ENCODE assay signal across 12 cellular contexts in the genomic region with DNA sequence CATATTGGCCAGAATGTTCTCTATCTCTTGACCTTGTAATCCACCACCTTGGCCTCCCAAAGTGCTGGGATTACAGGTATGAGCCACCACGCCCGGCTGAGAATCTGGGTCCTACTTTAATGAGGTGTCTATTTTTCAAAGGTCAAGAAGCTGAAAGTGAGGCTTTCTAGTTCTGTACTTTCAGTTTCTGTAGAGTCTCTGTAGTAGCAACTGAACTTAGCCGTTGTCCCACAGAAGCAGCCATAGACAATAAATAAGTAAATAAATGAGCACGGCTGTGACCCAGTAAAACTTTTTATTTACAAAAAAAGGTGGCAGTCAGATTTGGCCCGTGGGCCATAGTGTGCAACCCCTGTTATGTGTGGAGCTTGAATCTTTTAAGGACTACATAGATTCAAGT.
DNase-seq lines count a peak whose midpoint lies in the region; ATAC-seq and TF ChIP-seq lines count a peak whose summit lies in the region.
"Had no signal": no experiment of that assay in that cellular context is flagged by ENCODE, and none has a peak within 500 bp of the region (broad histone marks: within the 10 kb centered on the region; RNA-seq: fewer than 3 reads in every experiment).

No MANE protein-coding gene starts in this region.

- no peak for DNase-seq in mucosa of descending colon
- no peak for DNase-seq in AG08395 (ENCODE audit: low spot score)
- no peak for DNase-seq in tibial nerve (ENCODE audit: low spot score in 2 of 2)
- DNase-seq in NCI-H187 (lab: John Stamatoyannopoulos, UW) = no peak
- DNase-seq: IMR-90, NCI-H2171, PC-9, T-helper 9 cell, upper lobe of left lung had no signal

- intact Hi-C loops in mucosa of descending colon (cut with DNase I, micrococcal nuclease) = no loop called here

- H3K4me3 ChIP-seq in mucosa of descending colon (no peak overlapping the region), tibial nerve (no peak overlapping the region)
- H3K4me3 ChIP-seq: PC-9, upper lobe of left lung had no signal

- H3K9me3 ChIP-seq in mucosa of descending colon = no peaks in the 10 kb centered on the region
- no peaks in the 10 kb centered on the region for H3K9me3 ChIP-seq in tibial nerve
- H3K9me3 ChIP-seq: upper lobe of left lung had no signal

- no peak for TF ChIP-seq EP300 in tibial nerve (IDR thresholded peaks at IDR 0.05)

- 93 to 94% methylated on average over 5 of the region's 5 CpGs for WGBS in tibial nerve, 2 donors

- TF ChIP-seq POLR2A in tibial nerve (IDR thresholded peaks at IDR 0.05) = no peak

- no peaks in the 10 kb centered on the region for H3K27me3 ChIP-seq in tibial nerve
- H3K27me3 ChIP-seq: upper lobe of left lung had no signal

- no peak for TF ChIP-seq CTCF in mucosa of descending colon (IDR thresholded peaks at IDR 0.05)
- no peak for TF ChIP-seq CTCF in tibial nerve (IDR thresholded peaks at IDR 0.05)

- peak; percentile 75 for ATAC-seq in GM19035 (IDR thresholded peaks at IDR 0.05; ENCODE audit: unreplicated experiment)
- ATAC-seq in GM21576 (IDR thresholded peaks at IDR 0.05; ENCODE audit: unreplicated experiment) = peak; percentile 86
- peak; percentile 79 for ATAC-seq in HG03097 (IDR thresholded peaks at IDR 0.05; ENCODE audit: low FRiP score, unreplicated experiment)
- ATAC-seq in mucosa of descending colon = peak; percentile 38

- no peaks in the 10 kb centered on the region for H3K4me1 ChIP-seq in mucosa of descending colon (ENCODE audit: low read depth)
- peaks cover 0 to 7% (median 2%) of the 10 kb centered on the region in 4 donors for H3K4me1 ChIP-seq in tibial nerve

- H3K36me3 ChIP-seq in mucosa of descending colon (ENCODE audit: low read depth) (peaks cover 10% of the 10 kb centered on the region), tibial nerve (peaks cover 0 to 54% (median 0%) of the 10 kb centered on the region in 3 donors)

- H3K27ac ChIP-seq in tibial nerve = no peak overlapping the region
- H3K27ac ChIP-seq: PC-9, upper lobe of left lung had no signal
